8 cellular contexts compared by ENCODE assay signal in genomic region chr16:74368002-74368979, GRCh38. TPM values are rescaled to one million over a fixed set of nuclear protein-coding genes. Genes with fewer than 3 reads are reported as not detected.
DNase-seq lines count a peak whose midpoint lies in the region; ATAC-seq and TF ChIP-seq lines count a peak whose summit lies in the region.
"Not testable (repeated sequence)": the region's sequence is repeated elsewhere in the genome, so short reads cannot be mapped to it uniquely, and the experiment has no call there.

No MANE protein-coding gene starts in this region.

- not testable (repeated sequence) for H3K18ac ChIP-seq in IMR-90 (ENCODE audit: low read depth, low read length)

- not testable (repeated sequence) for H2BK20ac ChIP-seq in IMR-90 (ENCODE audit: low read depth, low read length)

- H2BK5ac ChIP-seq in IMR-90 (ENCODE audit: low read depth, low read length, poor library complexity, severe bottlenecking): peak overlapping the region; percentile 62

- H4K20me1 ChIP-seq in IMR-90 (ENCODE audit: insufficient read depth, low read length): peaks cover 12% of the 10 kb centered on the region

- not testable (repeated sequence) for H3K36me3 ChIP-seq in IMR-90 (ENCODE audit: control insufficient read depth, insufficient read depth, low read length); mucosa of stomach (ENCODE audit: control insufficient read depth, insufficient read depth, low read length)

- peaks cover 10 to 26% of the 10 kb centered on the region in 2 experiments for H3K79me1 ChIP-seq in IMR-90 (ENCODE audit: low read depth in 1 of 2, low read length in 2 of 2)

- in situ Hi-C loops in IMR-90 (cut with MboI; ENCODE audit: low sequenced_read_pairs): not testable (repeated sequence)

- DNase-seq in DMS114 treated with DMSO at 0.1 percent for 48 hours (lab: John Stamatoyannopoulos, UW; ENCODE audit: unreplicated experiment) (peak; percentile 85), IMR-90 (peak; percentile 87), OCI-M1 (lab: John Stamatoyannopoulos, UW) (peak; percentile 97), erythroblast (lab: John Stamatoyannopoulos, UW) (peak; percentile 94 to 96)
- peak; percentile 100 for DNase-seq in activated T-cell treated with anti-CD3 and anti-CD28 coated beads, Interleukin-2, amount 50 U/mL, for 1 hour
- DNase-seq in stimulated activated CD8-positive, alpha-beta memory T cell treated with anti-CD3 and anti-CD28 coated beads, Interleukin-4, amount 100 ng/mL, for 4 hours (ENCODE audit: low read depth in 2 of 2, low spot score in 1 of 2): peak; percentile 91 to 100

- H3K4me1 ChIP-seq in IMR-90 (ENCODE audit: control insufficient read depth, insufficient read depth, low read length); mucosa of stomach (ENCODE audit: control insufficient read depth, insufficient read depth, low read length): not testable (repeated sequence)

- H4K5ac ChIP-seq in IMR-90 (ENCODE audit: low read depth, low read length): peak overlapping the region; percentile 90; the same call in 1 of the 2 replicates

- intact Hi-C loops in IMR-90 (cut with micrococcal nuclease): not testable (repeated sequence)

- not testable (repeated sequence) for H2BK15ac ChIP-seq in IMR-90 (ENCODE audit: low read depth, low read length)

- dilution Hi-C loops in IMR-90 (cut with HindIII; ENCODE audit: low sequenced_read_pairs, unreplicated experiment): not testable (repeated sequence)

- peak overlapping the region; percentile 75 to 96; a peak in 3 of 4 replicates for H4K8ac ChIP-seq in IMR-90 (ENCODE audit: low read depth in 2 of 2, low read length in 2 of 2)

- peak; percentile 93 for ATAC-seq in GM21576 (IDR thresholded peaks at IDR 0.05; ENCODE audit: unreplicated experiment)
- peak; percentile 95 for ATAC-seq in IMR-90 (ENCODE audit: low read depth)

- CTCF ChIA-PET in IMR-90 (lab: Yijun Ruan, JAX): not testable (repeated sequence)

- H3K9ac ChIP-seq in IMR-90 (ENCODE audit: low read depth, low read length) (peak overlapping the region; percentile 86), mucosa of stomach (ENCODE audit: low read length) (peak overlapping the region; percentile 69)

- H3K4me3 ChIP-seq in IMR-90 (ENCODE audit: insufficient read depth, low read depth, low read length): peak overlapping the region; percentile 91
- H3K4me3 ChIP-seq in mucosa of stomach (ENCODE audit: low read length): peak overlapping the region; percentile 80

- 0 out of 2 replicates have a peak overlapping the region, but pooled peaks have one; percentile 82 for H3K23ac ChIP-seq in IMR-90 (ENCODE audit: low read depth, low read length)

- not testable (repeated sequence) for TF ChIP-seq CTCF in IMR-90 (conservative IDR thresholded peaks at IDR 0.05; ENCODE audit: low read depth, low read length)

- H2AFZ ChIP-seq in IMR-90 (replicated peaks; ENCODE audit: low read length, poor library complexity): peak overlapping the region; percentile 80

- WGBS in IMR-90 (ENCODE audit: extremely low coverage in 2 of 2, insufficient read length in 1 of 2), 2 experiments: 0% methylated on average over 19 of the region's 83 CpGs; no CpG with 5 or more reads in 1 of the 2 experiments

- TF ChIP-seq RAD21 in IMR-90 (IDR thresholded peaks at IDR 0.05; ENCODE audit: low read length): not testable (repeated sequence)

- not testable (repeated sequence) for H2BK120ac ChIP-seq in IMR-90 (ENCODE audit: low read depth, low read length)

- H4K91ac ChIP-seq in IMR-90 (ENCODE audit: insufficient read depth, low read depth, low read length): not testable (repeated sequence)

- POLR2A ChIA-PET in IMR-90 (lab: Charles Lee; ENCODE audit: unreplicated experiment): not testable (repeated sequence)

- peak overlapping the region; percentile 76 for H3K27ac ChIP-seq in IMR-90 (ENCODE audit: insufficient read depth, low read length)

- H3K9me1 ChIP-seq in IMR-90 (ENCODE audit: insufficient read depth, low read length): not testable (repeated sequence)

- not testable (repeated sequence) for H2AK5ac ChIP-seq in IMR-90 (ENCODE audit: low read depth, low read length)

- H3K27me3 ChIP-seq in IMR-90 (ENCODE audit: control insufficient read depth, insufficient read depth, low read length); mucosa of stomach (ENCODE audit: control insufficient read depth, insufficient read depth, low read length): not testable (repeated sequence)

- not testable (repeated sequence) for H3K9me3 ChIP-seq in IMR-90 (ENCODE audit: control insufficient read depth, insufficient read depth, low read length); mucosa of stomach (ENCODE audit: control insufficient read depth, low read length)

- not testable (repeated sequence) for H3K56ac ChIP-seq in IMR-90 (ENCODE audit: extremely low read depth, insufficient read depth, low read length)

- peak overlapping the region; percentile 61; the same call in 1 of the 2 replicates for H3K4ac ChIP-seq in IMR-90 (ENCODE audit: low read depth, low read length)

- not testable (repeated sequence) for H3K14ac ChIP-seq in IMR-90 (replicated peaks; ENCODE audit: low read depth, low read length)

- not testable (repeated sequence) for BruUV-seq in IMR-90 (replicated peaks; lab: Mats Ljungman, UMichigan)

- TF ChIP-seq POLR2A in IMR-90 (IDR thresholded peaks at IDR 0.05; ENCODE audit: low read depth, low read length): not testable (repeated sequence)
- peak; percentile 56 for TF ChIP-seq POLR2A in erythroblast (IDR thresholded peaks at IDR 0.05; ENCODE audit: low read length)

- H2AK9ac ChIP-seq in IMR-90 (replicated peaks; ENCODE audit: low read depth, low read length, poor library complexity): not testable (repeated sequence)

- peak overlapping the region; percentile 98 for H3K4me2 ChIP-seq in IMR-90 (ENCODE audit: low read depth, low read length)

TF ChIP-seq in IMR-90, 13 proteins besides CTCF, POLR2A, EP300 and RAD21:
- TF ChIP-seq USF2 (IDR thresholded peaks at IDR 0.05; ENCODE audit: low read depth, low read length) (peak; percentile 89), BHLHE40 (IDR thresholded peaks at IDR 0.05; ENCODE audit: low read depth, low read length) (peak; percentile 90), FOS (IDR thresholded peaks at IDR 0.05; ENCODE audit: low read depth, low read length) (0 out of 2 replicates have a peak, but pooled peaks have one; percentile 4), MAZ (IDR thresholded peaks at IDR 0.05; ENCODE audit: borderline replicate concordance, low read depth, low read length) (peak; percentile 69; the same call in 1 of the 2 replicates), MXI1 (IDR thresholded peaks at IDR 0.05; ENCODE audit: borderline replicate concordance, low read depth, low read length) (0 out of 2 replicates have a peak, but pooled peaks have one; percentile 54)
TF ChIP-seq in IMR-90: peak in this region for 5; not testable (repeated sequence) for 8.

RNA-seq across cellular contexts. Expression of gene NPIPB15, which starts 7.8 kb away (rescaled TPM):
- total RNA-seq in IMR-90 (2012; rRNA removed): 0.28 and 0.36 TPM in 2 replicates
- polyA plus RNA-seq in IMR-90 (2012; rRNA removed): 5.5 and 6.9 TPM in 2 replicates
- polyA plus RNA-seq in IMR-90 (2012; cell fraction: cytosol; rRNA removed): 1.1 and 1.2 TPM in 2 replicates
- polyA plus RNA-seq in IMR-90 (2012; cell fraction: nucleus; rRNA removed; ENCODE audit: low replicate concordance): 30.7 and 71.3 TPM in 2 replicates

RNA-seq across cellular contexts. Expression of gene CLEC18B, which starts 53.0 kb away (rescaled TPM):
- not detected in 2 replicates for total RNA-seq in IMR-90 (2012; rRNA removed)
- polyA plus RNA-seq in IMR-90 (2012; rRNA removed): 0.13 and 0.17 TPM in 2 replicates
- polyA plus RNA-seq in IMR-90 (2012; cell fraction: cytosol; rRNA removed): 0.02 and 0.03 TPM in 2 replicates
- polyA plus RNA-seq in IMR-90 (2012; cell fraction: nucleus; rRNA removed; ENCODE audit: low replicate concordance): 1.3 and 2.0 TPM in 2 replicates

Comparison
In these comparisons a context has a peak if more than half of its experiments do, and no peak if none do; other contexts are left out.
1. Peak in every context shown above with its lines: DNase-seq, ATAC-seq, H3K4me3 ChIP-seq and H3K27ac ChIP-seq.